1 cellular context compared by ENCODE assay signal in the genomic region with DNA sequence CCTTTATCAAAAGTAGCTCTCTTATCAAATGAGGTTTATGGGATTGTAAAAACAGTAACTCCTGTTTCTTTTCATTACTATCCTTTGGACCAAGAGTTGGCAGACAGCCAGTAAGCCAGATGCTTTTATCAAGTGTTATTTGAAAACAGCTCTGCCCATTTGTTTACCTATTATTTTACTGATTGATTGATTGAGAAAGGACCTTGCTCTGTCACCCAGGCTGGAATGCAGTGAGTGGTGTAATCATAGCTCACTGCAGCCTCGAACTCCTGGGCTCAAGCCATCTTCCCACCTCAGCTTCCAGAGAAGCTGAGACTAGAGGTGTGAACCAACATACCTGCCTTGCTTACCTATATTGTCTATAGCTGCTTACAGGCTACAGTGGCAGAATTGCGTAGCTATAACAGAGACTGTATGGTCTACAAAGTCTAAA.
TF ChIP-seq lines count a peak whose summit lies in the region.

No MANE protein-coding gene starts in this region.

TF ChIP-seq in HepG2, 621 proteins besides CTCF, POLR2A, EP300 and RAD21 (continued from another document and continues in another):
- TF ChIP-seq, protein P1, sequence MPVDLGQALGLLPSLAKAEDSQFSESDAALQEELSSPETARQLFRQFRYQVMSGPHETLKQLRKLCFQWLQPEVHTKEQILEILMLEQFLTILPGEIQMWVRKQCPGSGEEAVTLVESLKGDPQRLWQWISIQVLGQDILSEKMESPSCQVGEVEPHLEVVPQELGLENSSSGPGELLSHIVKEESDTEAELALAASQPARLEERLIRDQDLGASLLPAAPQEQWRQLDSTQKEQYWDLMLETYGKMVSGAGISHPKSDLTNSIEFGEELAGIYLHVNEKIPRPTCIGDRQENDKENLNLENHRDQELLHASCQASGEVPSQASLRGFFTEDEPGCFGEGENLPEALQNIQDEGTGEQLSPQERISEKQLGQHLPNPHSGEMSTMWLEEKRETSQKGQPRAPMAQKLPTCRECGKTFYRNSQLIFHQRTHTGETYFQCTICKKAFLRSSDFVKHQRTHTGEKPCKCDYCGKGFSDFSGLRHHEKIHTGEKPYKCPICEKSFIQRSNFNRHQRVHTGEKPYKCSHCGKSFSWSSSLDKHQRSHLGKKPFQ (CRISPR knock-in tag; IDR thresholded peaks at IDR 0.05; ENCODE audit: insufficient replicate concordance): peak; percentile 69
- TF ChIP-seq HMG20B (CRISPR knock-in tag; conservative IDR thresholded peaks at IDR 0.05): no peak
- 0 out of 2 replicates have a peak, but pooled peaks have one; percentile 57 for TF ChIP-seq KDM3A (CRISPR knock-in tag; IDR thresholded peaks at IDR 0.05; ENCODE audit: low read depth)
- no peak for TF ChIP-seq RBM22 (optimal IDR thresholded peaks at IDR 0.05; ENCODE audit: low read length)
- TF ChIP-seq SIX4 (CRISPR knock-in tag; IDR thresholded peaks at IDR 0.05): peak; percentile 44; the same call in 1 of the 2 replicates
- TF ChIP-seq SIN3B (IDR thresholded peaks at IDR 0.05; ENCODE audit: low read length): no peak
- TF ChIP-seq NFIC (IDR thresholded peaks at IDR 0.05; ENCODE audit: low read length): peak; percentile 91
- TF ChIP-seq SALL1 (CRISPR knock-in tag; IDR thresholded peaks at IDR 0.05): peak; percentile 98
- TF ChIP-seq RXRA (CRISPR knock-in tag; IDR thresholded peaks at IDR 0.05): peak; percentile 37; the same call in 1 of the 2 replicates
- TF ChIP-seq, protein P2, sequence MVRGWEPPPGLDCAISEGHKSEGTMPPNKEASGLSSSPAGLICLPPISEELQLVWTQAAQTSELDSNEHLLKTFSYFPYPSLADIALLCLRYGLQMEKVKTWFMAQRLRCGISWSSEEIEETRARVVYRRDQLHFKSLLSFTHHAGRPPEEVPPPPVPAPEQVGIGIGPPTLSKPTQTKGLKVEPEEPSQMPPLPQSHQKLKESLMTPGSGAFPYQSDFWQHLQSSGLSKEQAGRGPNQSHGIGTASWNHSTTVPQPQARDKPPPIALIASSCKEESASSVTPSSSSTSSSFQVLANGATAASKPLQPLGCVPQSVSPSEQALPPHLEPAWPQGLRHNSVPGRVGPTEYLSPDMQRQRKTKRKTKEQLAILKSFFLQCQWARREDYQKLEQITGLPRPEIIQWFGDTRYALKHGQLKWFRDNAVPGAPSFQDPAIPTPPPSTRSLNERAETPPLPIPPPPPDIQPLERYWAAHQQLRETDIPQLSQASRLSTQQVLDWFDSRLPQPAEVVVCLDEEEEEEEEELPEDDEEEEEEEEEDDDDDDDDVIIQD (CRISPR knock-in tag; IDR thresholded peaks at IDR 0.05; ENCODE audit: low read depth): 0 out of 2 replicates have a peak, but pooled peaks have one; percentile 20
- TF ChIP-seq KLF16 (CRISPR knock-in tag; IDR thresholded peaks at IDR 0.05): peak in 1 of 2 experiments; percentile 43; a peak in 1 of 4 replicates
- TF ChIP-seq BCL6 (CRISPR knock-in tag; IDR thresholded peaks at IDR 0.05): peak; percentile 79
- TF ChIP-seq ATF2 (CRISPR knock-in tag; IDR thresholded peaks at IDR 0.05): peak; percentile 79; the same call in 1 of the 2 replicates
- peak; percentile 74 for TF ChIP-seq GFI1 (CRISPR knock-in tag; IDR thresholded peaks at IDR 0.05; ENCODE audit: borderline replicate concordance)
- TF ChIP-seq SSRP1 (CRISPR knock-in tag; IDR thresholded peaks at IDR 0.05): 0 out of 2 replicates have a peak, but pooled peaks have one; percentile 40
- no peak for TF ChIP-seq ZSCAN5A (CRISPR knock-in tag; IDR thresholded peaks at IDR 0.05; ENCODE audit: borderline replicate concordance)
- no peak for TF ChIP-seq ZNF567 (CRISPR knock-in tag; IDR thresholded peaks at IDR 0.05; ENCODE audit: borderline replicate concordance)
- 0 out of 2 replicates have a peak, but pooled peaks have one; percentile 19 for TF ChIP-seq ZNF792 (CRISPR knock-in tag; IDR thresholded peaks at IDR 0.05)
- TF ChIP-seq, protein P3, sequence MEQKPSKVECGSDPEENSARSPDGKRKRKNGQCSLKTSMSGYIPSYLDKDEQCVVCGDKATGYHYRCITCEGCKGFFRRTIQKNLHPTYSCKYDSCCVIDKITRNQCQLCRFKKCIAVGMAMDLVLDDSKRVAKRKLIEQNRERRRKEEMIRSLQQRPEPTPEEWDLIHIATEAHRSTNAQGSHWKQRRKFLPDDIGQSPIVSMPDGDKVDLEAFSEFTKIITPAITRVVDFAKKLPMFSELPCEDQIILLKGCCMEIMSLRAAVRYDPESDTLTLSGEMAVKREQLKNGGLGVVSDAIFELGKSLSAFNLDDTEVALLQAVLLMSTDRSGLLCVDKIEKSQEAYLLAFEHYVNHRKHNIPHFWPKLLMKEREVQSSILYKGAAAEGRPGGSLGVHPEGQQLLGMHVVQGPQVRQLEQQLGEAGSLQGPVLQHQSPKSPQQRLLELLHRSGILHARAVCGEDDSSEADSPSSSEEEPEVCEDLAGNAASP (CRISPR knock-in tag; IDR thresholded peaks at IDR 0.05; ENCODE audit: borderline replicate concordance): peak; percentile 21; the same call in 1 of the 2 replicates
- no peak for TF ChIP-seq ZNF441 (CRISPR knock-in tag; IDR thresholded peaks at IDR 0.05; ENCODE audit: borderline replicate concordance)
- peak; percentile 89 for TF ChIP-seq FOXO1 (CRISPR knock-in tag; IDR thresholded peaks at IDR 0.05)
- peak; percentile 62 for TF ChIP-seq IRF2 (CRISPR knock-in tag; IDR thresholded peaks at IDR 0.05)
- peak; percentile 40; the same call in 1 of the 2 replicates for TF ChIP-seq NR2F6 (IDR thresholded peaks at IDR 0.05)
- peak; percentile 38; the same call in 1 of the 2 replicates for TF ChIP-seq NR2F6 (CRISPR knock-in tag; IDR thresholded peaks at IDR 0.05)
- peak; percentile 69; the same call in 1 of the 2 replicates for TF ChIP-seq TFAP4 (IDR thresholded peaks at IDR 0.05; ENCODE audit: borderline replicate concordance, low read depth)
- TF ChIP-seq ZNF292 (CRISPR knock-in tag; IDR thresholded peaks at IDR 0.05; ENCODE audit: borderline replicate concordance, low read depth): no peak
- peak; percentile 69 for TF ChIP-seq HDAC2 (CRISPR knock-in tag; IDR thresholded peaks at IDR 0.05)
- no peak for TF ChIP-seq KAT7 (CRISPR knock-in tag; IDR thresholded peaks at IDR 0.05; ENCODE audit: borderline replicate concordance)
- TF ChIP-seq HNF4A (CRISPR knock-in tag; IDR thresholded peaks at IDR 0.05): peak; percentile 90
- TF ChIP-seq, protein P4, sequence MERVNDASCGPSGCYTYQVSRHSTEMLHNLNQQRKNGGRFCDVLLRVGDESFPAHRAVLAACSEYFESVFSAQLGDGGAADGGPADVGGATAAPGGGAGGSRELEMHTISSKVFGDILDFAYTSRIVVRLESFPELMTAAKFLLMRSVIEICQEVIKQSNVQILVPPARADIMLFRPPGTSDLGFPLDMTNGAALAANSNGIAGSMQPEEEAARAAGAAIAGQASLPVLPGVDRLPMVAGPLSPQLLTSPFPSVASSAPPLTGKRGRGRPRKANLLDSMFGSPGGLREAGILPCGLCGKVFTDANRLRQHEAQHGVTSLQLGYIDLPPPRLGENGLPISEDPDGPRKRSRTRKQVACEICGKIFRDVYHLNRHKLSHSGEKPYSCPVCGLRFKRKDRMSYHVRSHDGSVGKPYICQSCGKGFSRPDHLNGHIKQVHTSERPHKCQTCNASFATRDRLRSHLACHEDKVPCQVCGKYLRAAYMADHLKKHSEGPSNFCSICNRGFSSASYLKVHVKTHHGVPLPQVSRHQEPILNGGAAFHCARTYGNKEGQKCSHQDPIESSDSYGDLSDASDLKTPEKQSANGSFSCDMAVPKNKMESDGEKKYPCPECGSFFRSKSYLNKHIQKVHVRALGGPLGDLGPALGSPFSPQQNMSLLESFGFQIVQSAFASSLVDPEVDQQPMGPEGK (CRISPR knock-in tag; IDR thresholded peaks at IDR 0.05): peak; percentile 37; the same call in 1 of the 2 replicates
- TF ChIP-seq SUZ12 (IDR thresholded peaks at IDR 0.05; ENCODE audit: low read depth, low read length): no peak
- TF ChIP-seq TOPORS (CRISPR knock-in tag; IDR thresholded peaks at IDR 0.05): 0 out of 2 replicates have a peak, but pooled peaks have one; percentile 63
- peak; percentile 50; the same call in 1 of the 2 replicates for TF ChIP-seq KLF6 (CRISPR knock-in tag; IDR thresholded peaks at IDR 0.05)
- TF ChIP-seq ZMYM3 (CRISPR knock-in tag; IDR thresholded peaks at IDR 0.05): peak; percentile 25; the same call in 1 of the 2 replicates
- 0 out of 2 replicates have a peak, but pooled peaks have one; percentile 25 for TF ChIP-seq ZNF335 (CRISPR knock-in tag; IDR thresholded peaks at IDR 0.05)
- TF ChIP-seq ZEB1 (IDR thresholded peaks at IDR 0.05; ENCODE audit: insufficient replicate concordance, low read depth): no peak
- TF ChIP-seq ERF (CRISPR knock-in tag; IDR thresholded peaks at IDR 0.05): peak; percentile 78; the same call in 1 of the 2 replicates
- peak; percentile 93 for TF ChIP-seq MED1 (CRISPR knock-in tag; IDR thresholded peaks at IDR 0.05)
- TF ChIP-seq FOXK1 (CRISPR knock-in tag; IDR thresholded peaks at IDR 0.05; ENCODE audit: borderline replicate concordance, low read depth): peak; percentile 78; the same call in 1 of the 2 replicates
- no peak for TF ChIP-seq SMAD9 (CRISPR knock-in tag; IDR thresholded peaks at IDR 0.05)
- TF ChIP-seq, protein P5, sequence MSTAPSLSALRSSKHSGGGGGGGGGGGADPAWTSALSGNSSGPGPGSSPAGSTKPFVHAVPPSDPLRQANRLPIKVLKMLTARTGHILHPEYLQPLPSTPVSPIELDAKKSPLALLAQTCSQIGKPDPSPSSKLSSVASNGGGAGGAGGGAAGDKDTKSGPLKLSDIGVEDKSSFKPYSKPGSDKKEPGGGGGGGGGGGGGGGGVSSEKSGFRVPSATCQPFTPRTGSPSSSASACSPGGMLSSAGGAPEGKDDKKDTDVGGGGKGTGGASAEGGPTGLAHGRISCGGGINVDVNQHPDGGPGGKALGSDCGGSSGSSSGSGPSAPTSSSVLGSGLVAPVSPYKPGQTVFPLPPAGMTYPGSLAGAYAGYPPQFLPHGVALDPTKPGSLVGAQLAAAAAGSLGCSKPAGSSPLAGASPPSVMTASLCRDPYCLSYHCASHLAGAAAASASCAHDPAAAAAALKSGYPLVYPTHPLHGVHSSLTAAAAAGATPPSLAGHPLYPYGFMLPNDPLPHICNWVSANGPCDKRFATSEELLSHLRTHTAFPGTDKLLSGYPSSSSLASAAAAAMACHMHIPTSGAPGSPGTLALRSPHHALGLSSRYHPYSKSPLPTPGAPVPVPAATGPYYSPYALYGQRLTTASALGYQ (CRISPR knock-in tag; IDR thresholded peaks at IDR 0.05): peak; percentile 60; the same call in 1 of the 2 replicates
- TF ChIP-seq, protein P6, sequence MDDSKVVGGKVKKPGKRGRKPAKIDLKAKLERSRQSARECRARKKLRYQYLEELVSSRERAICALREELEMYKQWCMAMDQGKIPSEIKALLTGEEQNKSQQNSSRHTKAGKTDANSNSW (CRISPR knock-in tag; IDR thresholded peaks at IDR 0.05; ENCODE audit: borderline replicate concordance): no peak
- TF ChIP-seq ZNF331 (CRISPR knock-in tag; IDR thresholded peaks at IDR 0.05): peak; percentile 56; the same call in 1 of the 2 replicates
- TF ChIP-seq MYC (CRISPR knock-in tag; IDR thresholded peaks at IDR 0.05; ENCODE audit: borderline replicate concordance): no peak
- peak; percentile 47; the same call in 1 of the 2 replicates for TF ChIP-seq HMG20A (CRISPR knock-in tag; IDR thresholded peaks at IDR 0.05; ENCODE audit: borderline replicate concordance)
- TF ChIP-seq LBX2 (CRISPR knock-in tag; IDR thresholded peaks at IDR 0.05; ENCODE audit: borderline replicate concordance): no peak
- no peak for TF ChIP-seq ZNF737 (CRISPR knock-in tag; IDR thresholded peaks at IDR 0.05; ENCODE audit: borderline replicate concordance)
- no peak for TF ChIP-seq ZBTB39 (CRISPR knock-in tag; IDR thresholded peaks at IDR 0.05)
- TF ChIP-seq NR2F2 (IDR thresholded peaks at IDR 0.05; ENCODE audit: borderline replicate concordance, low read depth): peak; percentile 34; the same call in 1 of the 2 replicates
- TF ChIP-seq TBX2 (CRISPR knock-in tag; IDR thresholded peaks at IDR 0.05; ENCODE audit: borderline replicate concordance): peak; percentile 94
